ENCODE assay signal across 11 cellular contexts in the genomic region with DNA sequence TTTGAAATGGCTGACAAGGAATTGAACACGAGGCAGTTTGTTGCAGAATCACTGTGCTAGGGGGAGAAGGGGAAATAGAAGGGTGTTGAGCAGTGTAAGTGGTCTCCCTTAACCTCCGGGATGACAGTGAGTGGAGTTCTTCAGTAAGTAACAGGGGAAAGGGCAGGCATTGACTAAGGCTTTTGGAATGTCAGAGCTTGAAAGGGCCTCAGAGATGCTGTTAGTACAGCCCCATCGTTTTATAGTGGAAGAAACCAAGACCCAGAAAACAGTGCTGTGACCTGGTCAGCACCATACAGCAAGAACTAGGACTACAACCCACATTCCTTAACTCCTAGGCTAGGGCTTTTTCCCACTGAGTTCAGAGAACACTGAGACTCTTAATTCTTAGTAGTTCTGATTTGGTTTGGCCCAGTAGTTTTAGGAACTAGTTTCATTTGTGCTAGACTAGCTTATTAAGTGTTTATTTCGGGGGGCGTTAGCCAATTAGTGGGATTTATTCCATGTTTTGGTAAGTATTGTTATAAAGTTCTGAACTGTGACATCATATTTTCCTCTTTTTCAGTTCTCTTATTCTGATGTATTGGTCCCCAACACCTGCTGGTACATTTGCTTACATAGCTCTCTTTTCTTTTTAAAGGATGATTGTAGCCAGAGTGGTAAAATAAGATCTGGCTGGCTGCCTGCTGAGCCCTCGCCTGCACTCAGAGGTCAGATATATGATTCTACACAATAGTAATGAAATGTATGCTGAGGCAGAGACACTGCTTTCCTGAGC. TPM values are rescaled to one million over a fixed set of nuclear protein-coding genes. Genes with fewer than 3 reads are reported as not detected.
DNase-seq lines count a peak whose midpoint lies in the region; ATAC-seq, FAIRE-seq and TF ChIP-seq lines count a peak whose summit lies in the region.
"Had no signal": no experiment of that assay in that cellular context is flagged by ENCODE, and none has a peak within 500 bp of the region (broad histone marks: within the 10 kb centered on the region; RNA-seq: fewer than 3 reads in every experiment).

No MANE protein-coding gene starts in this region.

- no peak for FAIRE-seq in RCC 7860 (lab: Jason Lieb, UNC)
- FAIRE-seq: islet of Langerhans had no signal

- H3K4me1 Mint-ChIP-seq in dendritic cell treated with granulocyte-macrophage colony-stimulating factor and Interleukin-4, amounts not matched to agents 40 ng/mL and 50 ng/mL, for 4 days (ENCODE audit: low read depth) = peaks cover 42% of the 10 kb centered on the region
- H3K4me1 Mint-ChIP-seq in neural crest cell = peaks cover 10% of the 10 kb centered on the region

- H3K9me3 Mint-ChIP-seq in dendritic cell treated with granulocyte-macrophage colony-stimulating factor and Interleukin-4, amounts not matched to agents 40 ng/mL and 50 ng/mL, for 4 days = no peaks in the 10 kb centered on the region
- no peaks in the 10 kb centered on the region for H3K9me3 Mint-ChIP-seq in neural crest cell

- no peak for ATAC-seq in HG02759 (IDR thresholded peaks at IDR 0.05; ENCODE audit: unreplicated experiment)

- TF ChIP-seq CTCF in neural crest cell (conservative IDR thresholded peaks at IDR 0.05) = no peak

- intact Hi-C loops in dendritic cell treated with granulocyte-macrophage colony-stimulating factor and Interleukin-4, amounts not matched to agents 40 ng/mL and 50 ng/mL, for 4 days (cut with micrococcal nuclease) = no loop called here

- DNase-seq in ELF-1 (ENCODE audit: low read depth, low spot score) = peak; percentile 61
- peak; percentile 38 for DNase-seq in M059J (ENCODE audit: low read depth)
- no peak for DNase-seq in neural crest cell (ENCODE audit: low read depth, low spot score)
- no peak for DNase-seq in kidney glomerular epithelial cell (lab: John Stamatoyannopoulos, UW)
- no peak for DNase-seq in RCC 7860 (ENCODE audit: low spot score)
- no peak for DNase-seq in UCSD-AML1 (lab: John Stamatoyannopoulos, UW; ENCODE audit: unreplicated experiment)
- DNase-seq: erythroblast, NCI-H2081 had no signal

- H3K27me3 Mint-ChIP-seq in dendritic cell treated with granulocyte-macrophage colony-stimulating factor and Interleukin-4, amounts not matched to agents 40 ng/mL and 50 ng/mL, for 4 days = no peaks in the 10 kb centered on the region
- no peaks in the 10 kb centered on the region for H3K27me3 Mint-ChIP-seq in neural crest cell (ENCODE audit: low read depth)

- peak overlapping the region; percentile 77 for H3K27ac Mint-ChIP-seq in dendritic cell treated with granulocyte-macrophage colony-stimulating factor and Interleukin-4, amounts not matched to agents 40 ng/mL and 50 ng/mL, for 4 days
- peak overlapping the region; percentile 29 for H3K27ac Mint-ChIP-seq in neural crest cell (ENCODE audit: unreplicated experiment)

- peaks cover 40% of the 10 kb centered on the region for H3K36me3 Mint-ChIP-seq in dendritic cell treated with granulocyte-macrophage colony-stimulating factor and Interleukin-4, amounts not matched to agents 40 ng/mL and 50 ng/mL, for 4 days (ENCODE audit: low read depth)
- H3K36me3 Mint-ChIP-seq in neural crest cell (ENCODE audit: low read depth) = peaks cover 3% of the 10 kb centered on the region

- H3K4me3 Mint-ChIP-seq in dendritic cell treated with granulocyte-macrophage colony-stimulating factor and Interleukin-4, amounts not matched to agents 40 ng/mL and 50 ng/mL, for 4 days = no peak overlapping the region
- no peak overlapping the region for H3K4me3 Mint-ChIP-seq in neural crest cell

RNA-seq across cellular contexts. Expression of a gene that starts 34.2 kb away (rescaled TPM):
- 304 and 386 TPM in 2 replicates for total RNA-seq in M059J (2014; rRNA removed; shearing (Covaris generic))
- total RNA-seq in neural crest cell = 212 and 214 TPM in 2 replicates

Comparison
In these comparisons a context has a peak if more than half of its experiments do, and no peak if none do; other contexts are left out.
1. DNase-seq: peak in ELF-1 (single experiment) and M059J (single experiment); none in neural crest cell (single experiment), kidney glomerular epithelial cell (single experiment), RCC 7860 (single experiment) and UCSD-AML1 (single experiment).